8 cellular contexts compared by ENCODE assay signal in genomic region chr16:56519459-56520250, GRCh38.
DNase-seq lines count a peak whose midpoint lies in the region; ATAC-seq lines count a peak whose summit lies in the region.

Gene BBS2 (minus strand): TSS chr16:56520024. CDS start chr16:56519862, 162 bp downstream.

- peaks cover 7% of the 10 kb centered on the region for H3K4me1 ChIP-seq in effector memory CD4-positive, alpha-beta T cell (ENCODE audit: control insufficient read depth, insufficient read depth, low read length, poor library complexity, severe bottlenecking)

- H3K9me3 ChIP-seq in effector memory CD4-positive, alpha-beta T cell (ENCODE audit: control insufficient read depth, low read length): no peaks in the 10 kb centered on the region

- H3K27ac ChIP-seq in effector memory CD4-positive, alpha-beta T cell (ENCODE audit: insufficient read depth, low read length, poor library complexity, severe bottlenecking): peak within 1 kb of the TSS; percentile 88

- DNase-seq in COLO668 (lab: John Stamatoyannopoulos, UW; ENCODE audit: unreplicated experiment) (peak; percentile 90), HS-27A (ENCODE audit: low read depth) (peak; percentile 30), medulla oblongata (ENCODE audit: extremely low spot score) (peak; percentile 95)
- peak; percentile 72 for DNase-seq in NK-92 treated with Interleukin-12 subunit alpha and Interleukin-12 subunit beta, amount 100 ng/mL, for 24 hours (lab: John Stamatoyannopoulos, UW)
- DNase-seq in activated CD8-positive, alpha-beta memory T cell treated with anti-CD3 and anti-CD28 coated beads for 4 hours (ENCODE audit: low read depth in 2 of 2): peak; percentile 82 to 83
- peak; percentile 84 to 85 (median 84) for DNase-seq in effector memory CD4-positive, alpha-beta T cell
- peak; percentile 79 to 84 (median 82) for DNase-seq in stimulated activated CD4-positive, alpha-beta T cell treated with anti-CD3 and anti-CD28 coated beads, TNF-alpha, amount 100 ng/mL, for 48 hours (ENCODE audit: low read depth in 3 of 3)

- peak within 1 kb of the TSS; percentile 99 for H3K4me3 ChIP-seq in effector memory CD4-positive, alpha-beta T cell (ENCODE audit: insufficient read depth, low read depth, low read length, poor library complexity, severe bottlenecking)

- H3K27me3 ChIP-seq in effector memory CD4-positive, alpha-beta T cell (replicated peaks; ENCODE audit: control insufficient read depth, insufficient read depth, low read length, poor library complexity, severe bottlenecking): no peaks in the 10 kb centered on the region

- peak; percentile 48 for ATAC-seq in GM19468 (IDR thresholded peaks at IDR 0.05; ENCODE audit: extremely low read depth, unreplicated experiment)

- H3K36me3 ChIP-seq in effector memory CD4-positive, alpha-beta T cell (ENCODE audit: control insufficient read depth, insufficient read depth, low read length): no peaks in the 10 kb centered on the region

Comparison
In these comparisons a context has a peak if more than half of its experiments do, and no peak if none do; other contexts are left out.
1. Peak in every context shown above with its lines: DNase-seq, ATAC-seq, H3K4me3 ChIP-seq and H3K27ac ChIP-seq.
2. DNase-seq: peak in every context shown above with its lines; median percentile 95 in medulla oblongata; 90 in COLO668; 84 in effector memory CD4-positive, alpha-beta T cell; 82 in activated CD8-positive, alpha-beta memory T cell treated with anti-CD3 and anti-CD28 coated beads for 4 hours; 82 in stimulated activated CD4-positive, alpha-beta T cell treated with anti-CD3 and anti-CD28 coated beads, TNF-alpha, amount 100 ng/mL, for 48 hours; 72 in NK-92 treated with Interleukin-12 subunit alpha and Interleukin-12 subunit beta, amount 100 ng/mL, for 24 hours; 30 in HS-27A.